Comparison of ENCODE assay signal across 8 cellular contexts in the genomic region with DNA sequence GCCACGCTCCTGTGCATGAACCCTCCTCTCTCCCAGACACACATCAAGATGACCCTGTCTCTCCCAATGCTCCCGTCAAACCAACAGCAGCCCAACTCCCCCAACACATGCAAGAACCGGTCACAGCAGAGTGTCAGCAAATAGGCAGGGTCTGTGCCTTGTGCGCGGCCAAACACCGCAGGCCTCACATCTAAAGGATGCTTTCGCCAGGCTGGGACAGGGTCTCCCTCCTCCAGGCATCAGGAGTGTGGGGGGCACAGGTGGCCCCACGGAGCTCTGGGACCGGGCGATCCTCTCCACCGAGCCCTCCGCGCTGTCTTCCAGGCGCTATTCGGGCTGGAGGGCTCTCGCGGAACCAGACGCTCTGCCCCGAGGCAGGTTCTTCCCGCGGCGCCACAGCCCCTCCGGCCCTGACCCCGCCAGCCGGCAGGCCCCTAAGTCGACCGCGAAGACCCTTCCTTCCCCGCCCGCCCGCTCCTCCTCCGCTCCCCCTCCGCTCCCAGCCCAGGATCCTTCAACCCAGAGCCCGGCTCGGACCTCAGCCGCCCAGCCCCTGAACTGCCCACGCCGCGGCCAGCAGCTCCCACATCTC. TPM values are rescaled to one million over a fixed set of nuclear protein-coding genes. Genes with fewer than 3 reads are reported as not detected.
A peak's percentile ranks its signal among the peaks of the same experiment; 100 is the strongest.
DNase-seq lines count a peak whose midpoint lies in the region; FAIRE-seq and TF ChIP-seq lines count a peak whose summit lies in the region.

No MANE protein-coding gene starts in this region.

- H3K18ac ChIP-seq in H1 (ENCODE audit: extremely low read depth, low read length), result no peak overlapping the region

- TF ChIP-seq RAD21 in H1 (IDR thresholded peaks at IDR 0.05 in 1 of 2, conservative IDR thresholded peaks at IDR 0.05 in 1 of 2; ENCODE audit: low read depth in 2 of 2, low read length in 2 of 2), result no peak

- H2BK5ac ChIP-seq in H1 (ENCODE audit: low read depth, low read length), result no peak overlapping the region

- POLR2A ChIA-PET in H1 (lab: Charles Lee; ENCODE audit: partially characterized antibody), result no interaction called here

- peak overlapping the region; percentile 85 to 91 for H3K4me2 ChIP-seq in H1 (ENCODE audit: insufficient read depth in 1 of 2, low read depth in 2 of 2, low read length in 2 of 2)

- no peak overlapping the region for H4K91ac ChIP-seq in H1 (replicated peaks; ENCODE audit: insufficient read length, low read length)

- H2BK120ac ChIP-seq in H1 (replicated peaks; ENCODE audit: low read depth, low read length), result no peak overlapping the region

- CTCF ChIA-PET in H1 (lab: Charles Lee; ENCODE audit: partially characterized antibody), result interaction anchor here (0.6 to 2.2 kb wide), 2 partner anchors 19 to 426 kb away, joined by 3 to 8 read pairs; no protein-coding TSS in a partner anchor

- intact Hi-C loops in testis (cut with DNase I; ENCODE audit: low total_unique reads), result no loop called here

- 0 out of 4 replicates have a peak, but pooled peaks cover 0 to 6% of the 10 kb centered on the region in 2 experiments for H3K79me2 ChIP-seq in H1 (ENCODE audit: control insufficient read depth in 1 of 2, insufficient read depth in 2 of 2, low read length in 2 of 2)

- H3K23ac ChIP-seq in H1 (ENCODE audit: insufficient read length), result no peak overlapping the region

- 4% methylated on average over 25 of the region's 39 CpGs; no CpG with 5 or more reads in 1 of the 2 experiments for WGBS in H1 (ENCODE audit: extremely low coverage in 1 of 2, insufficient coverage in 1 of 2, insufficient read length in 1 of 2, insufficient replicate concordance in 2 of 2, low coverage in 1 of 2, low lambda C conversion rate in 2 of 2, missing lambda C conversion rate in 1 of 2), 2 experiments
- 2% methylated on average over 26 to 35 of the region's 39 CpGs for WGBS in mesodermal cell (ENCODE audit: insufficient coverage in 2 of 2), 2 experiments
- WGBS in testis, 2 donors, result 0 to 1% methylated on average over 18 to 22 of the region's 39 CpGs

- H3K27ac ChIP-seq in 22Rv1, result peak overlapping the region; percentile 75
- no peak overlapping the region; the same call in 1 of the 2 replicates for H3K27ac ChIP-seq in H1 (ENCODE audit: low read depth, low read length)
- H3K27ac ChIP-seq in mesodermal cell (ENCODE audit: low read depth, low read length, severe bottlenecking), result peak overlapping the region; percentile 49
- H3K27ac ChIP-seq in testis, result peak overlapping the region; percentile 65 to 75

- peaks cover 0 to 12% (median 7%) of the 10 kb centered on the region in 4 experiments; a peak in 5 of 7 replicates for H3K27me3 ChIP-seq in H1 (replicated peaks in 1 of 4; ENCODE audit: control insufficient read depth in 3 of 4, extremely low read depth in 1 of 4, insufficient read depth in 3 of 4, low read length in 3 of 4)
- H3K27me3 ChIP-seq in testis, result no peaks in the 10 kb centered on the region

- TF ChIP-seq POLR2A in H1 (IDR thresholded peaks at IDR 0.05; ENCODE audit: control extremely low read depth in 1 of 2, low read depth in 2 of 2, low read length in 2 of 2) (no peak; a peak in 1 of 3 replicates), testis (IDR thresholded peaks at IDR 0.05) (no peak)

- no peaks in the 10 kb centered on the region for H3K79me1 ChIP-seq in H1 (ENCODE audit: low read depth, low read length)

- H3K14ac ChIP-seq in H1 (ENCODE audit: insufficient read length), result no peak overlapping the region

- H2AK5ac ChIP-seq in H1 (ENCODE audit: low read depth, low read length), result no peak overlapping the region

- no peak for FAIRE-seq in H1 (lab: Jason Lieb, UNC)

- H4K8ac ChIP-seq in H1 (ENCODE audit: extremely low read depth, insufficient read depth, low read length), result peak overlapping the region; percentile 62; the same call in 1 of the 2 replicates

- H3K56ac ChIP-seq in H1 (replicated peaks; ENCODE audit: insufficient read length, low read depth, low read length), result peak overlapping the region; percentile 28

- no peak overlapping the region for H2BK12ac ChIP-seq in H1 (ENCODE audit: low read depth, low read length)

- peak overlapping the region; percentile 85 to 97 (median 92) for H3K4me3 ChIP-seq in H1 (ENCODE audit: extremely low read depth in 1 of 4, insufficient read depth in 2 of 4, low read depth in 3 of 4, low read length in 4 of 4)
- H3K4me3 ChIP-seq in mesodermal cell (ENCODE audit: extremely low read depth, insufficient read depth, low read length, poor library complexity, severe bottlenecking), result peak overlapping the region; percentile 58
- H3K4me3 ChIP-seq in testis, result peak overlapping the region; percentile 82 to 83

- peaks cover 2% of the 10 kb centered on the region in 2 experiments for H4K20me1 ChIP-seq in H1 (replicated peaks in 1 of 2; ENCODE audit: control insufficient read depth in 1 of 2, insufficient read depth in 2 of 2, low read length in 2 of 2)

- peaks cover 13% of the 10 kb centered on the region for H3K23me2 ChIP-seq in H1 (ENCODE audit: low read depth, low read length)

- H3K4ac ChIP-seq in H1 (replicated peaks; ENCODE audit: insufficient read length, low read depth, low read length), result no peak overlapping the region

- H3K9me3 ChIP-seq in H1 (ENCODE audit: insufficient read depth in 2 of 2, low read depth in 1 of 2, low read length in 1 of 2) (no peaks in the 10 kb centered on the region), mesodermal cell (ENCODE audit: control insufficient read depth, low read length) (no peaks in the 10 kb centered on the region), testis (no peaks in the 10 kb centered on the region)

- peak overlapping the region in 2 of 4 experiments; percentile 31 to 56; a peak in 4 of 7 replicates for H3K9ac ChIP-seq in H1 (replicated peaks in 1 of 4; ENCODE audit: extremely low read depth in 1 of 4, low read depth in 3 of 4, low read length in 3 of 4)

- H3K4me1 ChIP-seq in H1 (replicated peaks in 1 of 4; ENCODE audit: control insufficient read depth in 3 of 4, insufficient read depth in 4 of 4, low read length in 3 of 4) (peaks cover 0 to 8% (median 2%) of the 10 kb centered on the region in 4 experiments; a peak in 3 of 7 replicates), mesodermal cell (ENCODE audit: control insufficient read depth, insufficient read depth, low read length, poor library complexity, severe bottlenecking) (peaks cover 5% of the 10 kb centered on the region), testis (no peaks in the 10 kb centered on the region)

- H2BK20ac ChIP-seq in H1 (ENCODE audit: low read length), result no peak overlapping the region

- TF ChIP-seq CTCF in 22Rv1 (IDR thresholded peaks at IDR 0.05), result no peak
- TF ChIP-seq CTCF in GM10266 (IDR thresholded peaks at IDR 0.05; ENCODE audit: control insufficient read depth, insufficient read depth, low read depth, missing control alignments), result no peak
- no peak for TF ChIP-seq CTCF in H1 (IDR thresholded peaks at IDR 0.05; ENCODE audit: control extremely low read depth in 1 of 3, insufficient read depth in 1 of 3, low read depth in 1 of 3, low read length in 3 of 3)
- TF ChIP-seq CTCF in testis (IDR thresholded peaks at IDR 0.05), result no peak

- H2AFZ ChIP-seq in H1 (ENCODE audit: low read length), result peak overlapping the region; percentile 85; the same call in 1 of the 2 replicates

- H3K36me3 ChIP-seq in H1 (ENCODE audit: control insufficient read depth in 2 of 4, insufficient read depth in 4 of 4, low read length in 3 of 4) (no peaks in the 10 kb centered on the region), mesodermal cell (ENCODE audit: control insufficient read depth, insufficient read depth, low read length) (peaks cover 5% of the 10 kb centered on the region), testis (ENCODE audit: low read depth, missing control alignments) (no peaks in the 10 kb centered on the region)

- H4K5ac ChIP-seq in H1 (ENCODE audit: insufficient read length, low read depth, low read length), result no peak overlapping the region

- no peak for TF ChIP-seq EP300 in H1 (IDR thresholded peaks at IDR 0.05; ENCODE audit: borderline replicate concordance in 1 of 2, low read depth in 2 of 2, low read length in 2 of 2)

- H2BK15ac ChIP-seq in H1 (ENCODE audit: low read length), result no peak overlapping the region

- peak; percentile 19 for DNase-seq in GM10266 (ENCODE audit: extremely low spot score)
- peak; percentile 9 for DNase-seq in HT1080 (ENCODE audit: low read depth)
- DNase-seq in T-helper 22 cell (ENCODE audit: low read depth), result peak; percentile 5
- DNase-seq in H1 (ENCODE audit: low read depth in 1 of 2, low spot score in 2 of 2), result no peak
- peak; percentile 31 for DNase-seq in testis
- DNase-seq in DMS114 treated with DMSO at 0.1 percent for 48 hours (lab: John Stamatoyannopoulos, UW; ENCODE audit: unreplicated experiment), result no peak

RNA-seq across cellular contexts. Expression of a gene that starts 0.4 kb away (rescaled TPM):
- total RNA-seq in HT1080 (2014; rRNA removed; shearing (Covaris generic)), result 23.2 and 30.8 TPM in 2 replicates
- 22.2 and 23.1 TPM in 2 replicates for polyA plus RNA-seq in HT1080 (2015; cell fraction: cytosol; rRNA removed)
- polyA plus RNA-seq in HT1080 (2015; cell fraction: nucleus; rRNA removed), result 13.6 and 15.9 TPM in 2 replicates
- 28.8 and 35.8 TPM in 2 replicates for total RNA-seq in H1 (2021; fragmentation: NEBNext Ultra II Directional; extraction: Animal tissue kit (Norgen Biotek cat#: 25700))
- polyA plus RNA-seq in H1 (2011; rRNA removed), result 16.6 and 19.2 TPM in 2 replicates
- polyA plus RNA-seq in H1 (2011; cell fraction: cytosol; rRNA removed), result 21.8 TPM
- polyA plus RNA-seq in H1 (2011; cell fraction: nucleus; rRNA removed), result 14.1 TPM
- 34.7 to 50.0 TPM (median 42.0 TPM) in 4 replicates for polyA plus RNA-seq in H1 (2012, experiment 1 of 2)
- 11.5 TPM for polyA plus RNA-seq in H1 (2012, experiment 2 of 2)
- polyA plus RNA-seq in H1 (2013, experiment 1 of 2), result 23.2 TPM
- 27.6 TPM for polyA plus RNA-seq in H1 (2013, experiment 2 of 2)
- 32.1 and 40.2 TPM in 2 replicates for polyA minus RNA-seq in H1 (2011; rRNA and poly(A)+ RNA removed)
- polyA minus RNA-seq in H1 (2011; cell fraction: cytosol; rRNA and poly(A)+ RNA removed), result 13.6 TPM
- polyA minus RNA-seq in H1 (2011; cell fraction: nucleus; rRNA and poly(A)+ RNA removed), result 26.0 TPM
- polyA plus RNA-seq in mesodermal cell (2013, experiment 1 of 2), result 18.2 TPM
- polyA plus RNA-seq in mesodermal cell (2013, experiment 2 of 2), result 18.3 TPM
- total RNA-seq in testis, result 10 to 100 TPM; 12.5 to 23.1 TPM
- 37.5 TPM for polyA plus RNA-seq in testis (ENCODE audit: insufficient read depth, low read depth, low replicate concordance)

RNA-seq across cellular contexts. Expression of a gene that starts 33.7 kb away (rescaled TPM):
- total RNA-seq in HT1080 (2014; rRNA removed; shearing (Covaris generic)), result 0.27 and 0.58 TPM in 2 replicates
- 0.06 and 0.10 TPM in 2 replicates for polyA plus RNA-seq in HT1080 (2015; cell fraction: cytosol; rRNA removed)
- polyA plus RNA-seq in HT1080 (2015; cell fraction: nucleus; rRNA removed), result 1.8 and 2.1 TPM in 2 replicates
- 0.08 and 0.22 TPM in 2 replicates for total RNA-seq in H1 (2021; fragmentation: NEBNext Ultra II Directional; extraction: Animal tissue kit (Norgen Biotek cat#: 25700))
- polyA plus RNA-seq in H1 (2011; rRNA removed), result 0.08 and 0.09 TPM in 2 replicates
- 0.12 TPM for polyA plus RNA-seq in H1 (2011; cell fraction: cytosol; rRNA removed)
- polyA plus RNA-seq in H1 (2011; cell fraction: nucleus; rRNA removed), result 0.16 TPM
- polyA plus RNA-seq in H1 (2012, experiment 1 of 2), result 0.05 to 0.37 TPM (median 0.07 TPM) in 4 replicates
- not detected for polyA plus RNA-seq in H1 (2012, experiment 2 of 2)
- polyA plus RNA-seq in H1 (2013, experiment 1 of 2), result 0.18 TPM
- 0.09 TPM for polyA plus RNA-seq in H1 (2013, experiment 2 of 2)
- 0.10 and 0.16 TPM in 2 replicates for polyA minus RNA-seq in H1 (2011; rRNA and poly(A)+ RNA removed)
- polyA minus RNA-seq in H1 (2011; cell fraction: cytosol; rRNA and poly(A)+ RNA removed), result not detected
- 0.10 TPM for polyA minus RNA-seq in H1 (2011; cell fraction: nucleus; rRNA and poly(A)+ RNA removed)
- 0.11 TPM for polyA plus RNA-seq in mesodermal cell (2013, experiment 1 of 2)
- 0.20 TPM for polyA plus RNA-seq in mesodermal cell (2013, experiment 2 of 2)
- total RNA-seq in testis, result 1 to 10 TPM; 1.7 to 1.9 TPM
- 1.0 TPM for polyA plus RNA-seq in testis (ENCODE audit: insufficient read depth, low read depth, low replicate concordance)

Comparison
In these comparisons a context has a peak if more than half of its experiments do, and no peak if none do; other contexts are left out.
1. DNase-seq: peak in GM10266 (single experiment), HT1080 (single experiment), T-helper 22 cell (single experiment) and testis (single experiment); none in H1 (0 of 2) and DMS114 treated with DMSO at 0.1 percent for 48 hours (single experiment).
2. Peak in every context shown above with its lines, with median percentiles within 50 percentile points of each other: H3K4me3 ChIP-seq.